In the genomic region with DNA sequence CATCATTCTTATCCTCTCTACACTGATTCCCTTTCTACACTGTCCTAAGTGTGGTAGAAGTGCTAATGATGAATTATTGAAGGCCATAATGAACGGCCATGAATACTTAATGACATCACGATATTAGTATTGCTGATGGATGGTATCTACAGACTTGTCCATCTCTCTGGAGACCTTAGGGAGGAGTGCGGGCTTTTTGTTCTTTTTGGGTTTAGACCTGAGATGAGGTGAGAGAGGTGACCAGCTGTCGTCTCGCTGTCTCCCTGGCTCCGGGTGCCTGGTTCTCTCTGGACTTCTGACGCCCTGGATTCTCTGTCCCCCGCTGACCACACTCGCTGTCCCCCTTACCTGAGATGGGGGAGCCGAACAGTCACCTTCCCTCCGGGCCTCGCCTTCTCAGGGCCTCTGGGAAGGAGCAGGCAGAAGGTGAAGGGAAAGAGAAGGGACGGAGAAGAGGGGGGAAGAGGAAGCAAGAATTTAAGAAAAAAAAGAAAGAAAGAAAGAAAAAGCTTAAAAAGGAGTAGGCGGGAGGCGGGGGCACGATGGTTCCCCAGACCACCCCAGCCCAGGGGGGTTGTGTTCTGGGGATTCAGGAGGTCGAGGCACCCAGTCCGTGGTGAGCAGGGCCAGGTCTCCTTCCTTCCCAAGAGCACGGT, we compare ENCODE assay signal across 1 cellular context.
TF ChIP-seq lines count a peak whose summit lies in the region.

No MANE protein-coding gene starts in this region.

TF ChIP-seq in GM23338, 12 proteins besides CTCF, POLR2A, EP300 and RAD21 (continued from another document):
- TF ChIP-seq ZNF462 (CRISPR knock-in tag; IDR thresholded peaks at IDR 0.05) (no peak), EZH2phosphoT487 (IDR thresholded peaks at IDR 0.05; ENCODE audit: unreplicated experiment) (no peak), NANOG (IDR thresholded peaks at IDR 0.05; ENCODE audit: borderline replicate concordance) (no peak), REST (IDR thresholded peaks at IDR 0.05; ENCODE audit: unreplicated experiment) (no peak), ETS1 (IDR thresholded peaks at IDR 0.05) (no peak), POLR2AphosphoS5 (IDR thresholded peaks at IDR 0.05; ENCODE audit: low read depth) (no peak), STAT1 (IDR thresholded peaks at IDR 0.05; ENCODE audit: unreplicated experiment) (no peak), ZNF114 (CRISPR knock-in tag; IDR thresholded peaks at IDR 0.05) (no peak), CREB1 (CRISPR knock-in tag; IDR thresholded peaks at IDR 0.05; ENCODE audit: low read depth) (no peak)
